ENCODE assay signal across 7 cellular contexts in genomic region chr7:95511716-95512260, GRCh38. TPM values are rescaled to one million over a fixed set of nuclear protein-coding genes. Genes with fewer than 3 reads are reported as not detected.
DNase-seq lines count a peak whose midpoint lies in the region; ATAC-seq and TF ChIP-seq lines count a peak whose summit lies in the region.

No MANE protein-coding gene starts in this region.

- POLR2A ChIA-PET in SK-N-SH (lab: Yijun Ruan, JAX) = no interaction called here

- WGBS in SK-N-SH (ENCODE audit: low lambda C conversion rate) = 25% methylated on average over 6 of the region's 6 CpGs
- 43% methylated on average over 6 of the region's 6 CpGs for WGBS in hepatocyte (ENCODE audit: low lambda C conversion rate, missing lambda C conversion rate)

- no peak overlapping the region for H2AFZ ChIP-seq in SK-N-SH (ENCODE audit: low read depth)
- H2AFZ ChIP-seq in hepatocyte = no peak overlapping the region

- H3K27me3 ChIP-seq in HAP-1 (ENCODE audit: low read depth) = peaks cover 14% of the 10 kb centered on the region
- H3K27me3 ChIP-seq in SK-N-SH (ENCODE audit: insufficient read depth) = peaks cover 9% of the 10 kb centered on the region; the same call in 1 of the 2 replicates
- no peaks in the 10 kb centered on the region for H3K27me3 ChIP-seq in hepatocyte
- no peaks in the 10 kb centered on the region for H3K27me3 ChIP-seq in gastrocnemius medialis

- no peak overlapping the region for H3K9ac ChIP-seq in SK-N-SH

- peak; percentile 93 to 98 for ATAC-seq in gastrocnemius medialis

- DNase-seq in HAP-1 (ENCODE audit: low spot score in 2 of 2) (peak; percentile 59 to 84), LNCaP clone FGC (ENCODE audit: low read depth) (peak; percentile 30), SK-N-SH (peak; percentile 48), hepatocyte (ENCODE audit: low spot score) (peak; percentile 84), gastrocnemius medialis (peak; percentile 42 to 66)

- TF ChIP-seq RAD21 in SK-N-SH (IDR thresholded peaks at IDR 0.05; ENCODE audit: low read length) = peak; percentile 74

- intact Hi-C loops in gastrocnemius medialis (cut with DNase I; ENCODE audit: low total_unique reads) = loop anchor here (2.0 kb wide), 1 partner anchor 179 kb away; no protein-coding TSS in a partner anchor

- no peaks in the 10 kb centered on the region for H3K36me3 ChIP-seq in HAP-1 (replicated peaks)
- H3K36me3 ChIP-seq in SK-N-SH (replicated peaks in 1 of 2; ENCODE audit: control insufficient read depth in 1 of 2, insufficient read depth in 2 of 2, low read length in 1 of 2) = no peaks in the 10 kb centered on the region
- H3K36me3 ChIP-seq in hepatocyte (replicated peaks; ENCODE audit: insufficient read depth, low read depth) = no peaks in the 10 kb centered on the region
- H3K36me3 ChIP-seq in gastrocnemius medialis = no peaks in the 10 kb centered on the region

- TF ChIP-seq POLR2A in gastrocnemius medialis (IDR thresholded peaks at IDR 0.05) = no peak

- H3K9me2 ChIP-seq in SK-N-SH (no peaks in the 10 kb centered on the region), hepatocyte (replicated peaks; ENCODE audit: insufficient read depth) (no peaks in the 10 kb centered on the region)

- CTCF ChIA-PET in SK-N-SH (lab: Yijun Ruan, JAX) = interaction anchor here (0.6 to 8.2 kb wide), 51 partner anchors 9 to 549 kb away, joined by 3 to 292 read pairs (median 5); partner anchors contain the start of genes ASB4 and DYNC1I1

- H3K9me3 ChIP-seq in HAP-1 (no peaks in the 10 kb centered on the region), SK-N-SH (no peaks in the 10 kb centered on the region), hepatocyte (ENCODE audit: low read depth) (no peaks in the 10 kb centered on the region), gastrocnemius medialis (no peaks in the 10 kb centered on the region)

- TF ChIP-seq EP300 in SK-N-SH (IDR thresholded peaks at IDR 0.05; ENCODE audit: borderline replicate concordance in 1 of 2, low read depth in 1 of 2, low read length in 1 of 2) = no peak

- H4K20me1 ChIP-seq in SK-N-SH (ENCODE audit: insufficient read depth) = no peaks in the 10 kb centered on the region
- H4K20me1 ChIP-seq in hepatocyte (ENCODE audit: insufficient read depth, poor library complexity, severe bottlenecking) = no peaks in the 10 kb centered on the region

- no peak overlapping the region for H3K4me2 ChIP-seq in SK-N-SH
- peak overlapping the region; percentile 51 for H3K4me2 ChIP-seq in hepatocyte

- H3K79me2 ChIP-seq in SK-N-SH (ENCODE audit: insufficient read depth) (no peaks in the 10 kb centered on the region), hepatocyte (no peaks in the 10 kb centered on the region)

- H3K4me3 ChIP-seq in HAP-1 (no peak overlapping the region), LNCaP clone FGC (ENCODE audit: low read depth, low read length) (no peak overlapping the region), SK-N-SH (ENCODE audit: low read depth in 2 of 2, low read length in 1 of 2) (no peak overlapping the region; a peak in 1 of 4 replicates), hepatocyte (no peak overlapping the region), gastrocnemius medialis (peak overlapping the region in 3 of 4 donors; percentile 22 to 40 (median 28))

- no peaks in the 10 kb centered on the region for H3K4me1 ChIP-seq in HAP-1
- H3K4me1 ChIP-seq in SK-N-SH (ENCODE audit: control insufficient read depth in 1 of 2, insufficient read depth in 2 of 2, low read depth in 1 of 2, low read length in 1 of 2) = peaks cover 0 to 4% of the 10 kb centered on the region in 2 experiments; a peak in 2 of 4 replicates
- peaks cover 2% of the 10 kb centered on the region for H3K4me1 ChIP-seq in hepatocyte (ENCODE audit: insufficient read depth)
- H3K4me1 ChIP-seq in gastrocnemius medialis = peaks cover 0 to 4% of the 10 kb centered on the region in 2 donors

- TF ChIP-seq CTCF in GM12872 (IDR thresholded peaks at IDR 0.05; ENCODE audit: insufficient read depth, low read depth, low read length) (peak; percentile 92), LNCaP clone FGC (IDR thresholded peaks at IDR 0.05; ENCODE audit: control insufficient read depth, extremely low read depth, insufficient read depth) (peak; percentile 94), SK-N-SH (IDR thresholded peaks at IDR 0.05) (peak; percentile 99), hepatocyte (IDR thresholded peaks at IDR 0.05; ENCODE audit: poor library complexity) (peak; percentile 90), gastrocnemius medialis (IDR thresholded peaks at IDR 0.05 in 4 of 5, conservative IDR thresholded peaks at IDR 0.05 in 1 of 5) (peak; percentile 63 to 94 (median 85))

- H3F3A ChIP-seq in SK-N-SH (replicated peaks; ENCODE audit: insufficient read depth) = no peaks in the 10 kb centered on the region

- in situ Hi-C loops in HAP-1 (cut with MboI; ENCODE audit: low sequenced_read_pairs) = no loop called here
- in situ Hi-C loops in gastrocnemius medialis (cut with MboI; ENCODE audit: low sequenced_read_pairs in 4 of 4) = loop anchor here in 1 of 4 donors (25.0 kb wide), 1 partner anchor 351 kb away; no protein-coding TSS in a partner anchor

- H3K27ac ChIP-seq in SK-N-SH (ENCODE audit: low read depth in 2 of 2, low read length in 1 of 2) (no peak overlapping the region), angular gyrus (ENCODE audit: low read depth, low read length) (peak overlapping the region; percentile 91), hepatocyte (no peak overlapping the region), gastrocnemius medialis (peak overlapping the region in 1 of 4 donors; percentile 32)

TF ChIP-seq in SK-N-SH, 30 proteins besides CTCF, POLR2A, EP300 and RAD21:
- no peak for TF ChIP-seq RFX5 (IDR thresholded peaks at IDR 0.05; ENCODE audit: low read length)
- TF ChIP-seq SMC3 (IDR thresholded peaks at IDR 0.05; ENCODE audit: low read depth, low read length) = peak; percentile 82
- TF ChIP-seq USF1 (IDR thresholded peaks at IDR 0.05; ENCODE audit: borderline replicate concordance, low read depth) = no peak

RNA-seq across cellular contexts. Expression of gene ASB4, which starts 26.0 kb away (rescaled TPM):
- polyA plus RNA-seq in SK-N-SH (2012; rRNA removed) (not detected in 2 replicates), hepatocyte (0.35 TPM in 1 of 2 replicates, not detected in the other)
- polyA plus RNA-seq in SK-N-SH (2012; cell fraction: cytosol; rRNA removed) = not detected in 2 replicates
- polyA plus RNA-seq in SK-N-SH (2012; cell fraction: nucleus; rRNA removed) = not detected in 2 replicates
- total RNA-seq in hepatocyte (0.03 and 0.08 TPM in 2 replicates), gastrocnemius medialis (10 to 100 TPM in 3 of 4 donors, 1 to 10 TPM in 1; 1.4 to 27.3 (median 17.9) TPM)

Comparison
In these comparisons a context has a peak if more than half of its experiments do, and no peak if none do; other contexts are left out.
1. DNase-seq: peak in every context shown above with its lines; median percentile 84 in hepatocyte; 72 in HAP-1; 54 in gastrocnemius medialis; 48 in SK-N-SH; 30 in LNCaP clone FGC.
2. H3K4me3 ChIP-seq: peak in gastrocnemius medialis (3 of 4); none in HAP-1 (single experiment), LNCaP clone FGC (single experiment), SK-N-SH (0 of 2) and hepatocyte (single experiment).
3. Peak in every context shown above with its lines, with median percentiles within 50 percentile points of each other: CTCF ChIP-seq.